In genomic region chr5:179974946-179975712, GRCh38 we compare ENCODE assay signal across 8 cellular contexts.
A peak's percentile ranks its signal among the peaks of the same experiment; 100 is the strongest.
DNase-seq lines count a peak whose midpoint lies in the region; ATAC-seq and TF ChIP-seq lines count a peak whose summit lies in the region.

No MANE protein-coding gene starts in this region.

- H3K27ac Mint-ChIP-seq in brain, result peak overlapping the region in 4 of 5 experiments; percentile 36 to 96 (median 94)

- H3K36me3 Mint-ChIP-seq in brain, result peaks cover 93% of the 10 kb centered on the region

- H3K27me3 Mint-ChIP-seq in brain, result no peaks in the 10 kb centered on the region

- H3K4me3 Mint-ChIP-seq in brain, result peak overlapping the region in 1 of 5 experiments; percentile 41

- no peak overlapping the region for H3K4me3 ChIP-seq in GM12864 (ENCODE audit: low read depth, low read length)

- DNase-seq in AML-193 (lab: John Stamatoyannopoulos, UW) (peak; percentile 34 to 49), GM12864 (ENCODE audit: low read depth) (peak; percentile 44), NCI-H524 (lab: John Stamatoyannopoulos, UW) (peak; percentile 83 to 94), left kidney (ENCODE audit: low read depth, low spot score) (peak; percentile 83), T1000 (lab: John Stamatoyannopoulos, UW) (no peak)

- no peaks in the 10 kb centered on the region for H3K9me3 Mint-ChIP-seq in brain

- ATAC-seq in HG03095 (IDR thresholded peaks at IDR 0.05; ENCODE audit: unreplicated experiment) (peak; percentile 50), GM19324 (IDR thresholded peaks at IDR 0.05; ENCODE audit: low FRiP score, unreplicated experiment) (no peak)

- TF ChIP-seq CTCF in GM12864 (IDR thresholded peaks at IDR 0.05; ENCODE audit: low read depth, low read length, missing control alignments) (peak; percentile 85), brain (conservative IDR thresholded peaks at IDR 0.05) (peak; percentile 37 to 67)

- H3K4me1 Mint-ChIP-seq in brain, result peaks cover 5% of the 10 kb centered on the region
